Comparison of ENCODE assay signal across 8 cellular contexts in the genomic region with DNA sequence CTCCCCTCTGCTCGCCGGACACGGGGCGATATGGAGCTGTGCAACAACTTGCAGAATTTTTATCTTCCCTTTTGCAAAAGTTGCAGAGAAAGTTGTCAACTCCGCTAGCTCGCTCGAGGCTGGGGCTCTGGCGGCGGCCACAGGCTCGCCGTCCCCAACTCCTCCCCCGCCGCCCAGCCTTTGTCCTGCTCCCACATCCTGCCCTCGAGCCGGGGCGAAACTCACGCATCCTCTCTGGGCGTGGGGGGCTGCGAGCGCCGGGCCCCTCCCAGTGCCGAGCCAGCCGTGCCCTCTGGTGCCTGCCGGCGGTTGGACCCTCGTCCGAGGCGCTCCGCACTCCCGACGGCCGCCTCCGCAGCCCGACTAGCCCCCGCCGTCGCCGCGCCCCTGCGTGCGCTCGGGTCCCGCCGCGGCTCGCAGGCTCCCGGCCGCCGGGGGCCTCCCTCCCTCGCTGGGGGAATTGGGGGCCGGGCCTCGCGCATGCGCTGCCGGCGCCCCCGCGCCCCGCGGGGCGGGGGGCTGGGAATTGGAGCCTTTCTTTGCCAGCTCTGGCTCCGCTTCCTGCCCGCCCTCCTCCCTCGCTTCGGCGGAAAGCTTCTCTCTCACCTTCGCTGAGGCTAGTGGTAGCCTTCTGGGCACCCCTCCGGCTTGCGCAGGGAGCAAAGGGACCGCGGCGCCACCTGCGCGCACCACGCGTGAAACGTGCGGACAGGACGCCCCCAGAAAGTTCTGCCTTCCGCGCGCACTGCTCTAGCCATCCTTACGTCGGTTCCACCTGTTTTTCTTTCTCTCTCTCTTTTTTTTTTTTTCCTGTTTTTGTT. TPM values are rescaled to one million over a fixed set of nuclear protein-coding genes. Genes with fewer than 3 reads are reported as not detected.
DNase-seq lines count a peak whose midpoint lies in the region; ATAC-seq, FAIRE-seq and TF ChIP-seq lines count a peak whose summit lies in the region.

A gene with protein sequence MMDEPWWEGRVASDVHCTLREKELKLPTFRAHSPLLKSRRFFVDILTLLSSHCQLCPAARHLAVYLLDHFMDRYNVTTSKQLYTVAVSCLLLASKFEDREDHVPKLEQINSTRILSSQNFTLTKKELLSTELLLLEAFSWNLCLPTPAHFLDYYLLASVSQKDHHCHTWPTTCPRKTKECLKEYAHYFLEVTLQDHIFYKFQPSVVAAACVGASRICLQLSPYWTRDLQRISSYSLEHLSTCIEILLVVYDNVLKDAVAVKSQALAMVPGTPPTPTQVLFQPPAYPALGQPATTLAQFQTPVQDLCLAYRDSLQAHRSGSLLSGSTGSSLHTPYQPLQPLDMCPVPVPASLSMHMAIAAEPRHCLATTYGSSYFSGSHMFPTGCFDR (minus strand): TSS at position 426 of the 821 bp plus-strand sequence. CDS start 641 bp downstream, outside the sequence.

- no peak within 1 kb of the TSS for H3K27ac ChIP-seq in AG04450 (ENCODE audit: low read depth, low read length)

- peak; percentile 62 for ATAC-seq in GM18498 (IDR thresholded peaks at IDR 0.05; ENCODE audit: unreplicated experiment)
- peak; percentile 51 for ATAC-seq in stimulated activated naive CD8-positive, alpha-beta T cell treated with anti-CD3 and anti-CD28 coated beads, Interleukin-15, Interleukin-2, amounts not matched to agents 100 U/mL and 50 U/mL, for 24 hours

- no peak for FAIRE-seq in RCC 7860 (lab: Jason Lieb, UNC)

- POLR2A ChIA-PET in AG04450 (lab: Yijun Ruan, JAX) = interaction anchor here (0.6 to 0.7 kb wide), 3 partner anchors 45 to 303 kb away, joined by 3 to 7 read pairs (median 3); no protein-coding TSS in a partner anchor

- CTCF ChIA-PET in AG04450 (lab: Charles Lee) = interaction anchor here (0.7 to 1.8 kb wide), 4 partner anchors 32 to 290 kb away, joined by 3 to 6 read pairs (median 4); no protein-coding TSS in a partner anchor

- H3K9me3 ChIP-seq in AG04450 (ENCODE audit: control insufficient read depth, insufficient read depth, low read length) = no peaks in the 10 kb centered on the region; the same call in 1 of the 2 replicates

- TF ChIP-seq CTCF in AG04450 (IDR thresholded peaks at IDR 0.05; ENCODE audit: low read depth, low read length) = no peak

- no peak for DNase-seq in AG04450 (ENCODE audit: low read depth, low spot score)
- DNase-seq in HT-29 (ENCODE audit: low spot score) = peak; percentile 70
- peak; percentile 34 for DNase-seq in RCC 7860 (ENCODE audit: low spot score)
- peak; percentile 29 for DNase-seq in cortex of kidney (lab: John Stamatoyannopoulos, UW)
- DNase-seq in left kidney (ENCODE audit: low read depth, low spot score) = peak; percentile 94
- DNase-seq in stimulated activated naive CD8-positive, alpha-beta T cell treated with anti-CD3 and anti-CD28 coated beads, Interleukin-15, Interleukin-2, amounts not matched to agents 100 U/mL and 50 U/mL, for 24 hours = peak; percentile 19
- DNase-seq in activated gamma-delta T cell treated with Interleukin-2 at 50 U/mL for 16 hours = no peak

- peak within 1 kb of the TSS; percentile 84 for H3K4me3 ChIP-seq in AG04450 (ENCODE audit: low read depth, low read length)

- peaks cover 4% of the 10 kb centered on the region for H3K27me3 ChIP-seq in AG04450 (ENCODE audit: control insufficient read depth, insufficient read depth, low read length)

RNA-seq across cellular contexts. Expression of the gene that starts here (rescaled TPM):
- polyA plus RNA-seq in AG04450 (2011; rRNA removed) = 3.8 and 4.4 TPM in 2 replicates
- 5.6 and 5.8 TPM in 2 replicates for polyA minus RNA-seq in AG04450 (2011; rRNA and poly(A)+ RNA removed)
- total RNA-seq in HT-29 (2014; rRNA removed; shearing (Covaris generic)) = 7.9 and 9.1 TPM in 2 replicates

Comparison
In these comparisons a context has a peak if more than half of its experiments do, and no peak if none do; other contexts are left out.
1. DNase-seq: peak in HT-29 (single experiment), RCC 7860 (single experiment), cortex of kidney (single experiment), left kidney (single experiment) and stimulated activated naive CD8-positive, alpha-beta T cell treated with anti-CD3 and anti-CD28 coated beads, Interleukin-15, Interleukin-2, amounts not matched to agents 100 U/mL and 50 U/mL, for 24 hours (single experiment); none in AG04450 (single experiment) and activated gamma-delta T cell treated with Interleukin-2 at 50 U/mL for 16 hours (single experiment).